ENCODE assay signal across 8 cellular contexts in the genomic region with DNA sequence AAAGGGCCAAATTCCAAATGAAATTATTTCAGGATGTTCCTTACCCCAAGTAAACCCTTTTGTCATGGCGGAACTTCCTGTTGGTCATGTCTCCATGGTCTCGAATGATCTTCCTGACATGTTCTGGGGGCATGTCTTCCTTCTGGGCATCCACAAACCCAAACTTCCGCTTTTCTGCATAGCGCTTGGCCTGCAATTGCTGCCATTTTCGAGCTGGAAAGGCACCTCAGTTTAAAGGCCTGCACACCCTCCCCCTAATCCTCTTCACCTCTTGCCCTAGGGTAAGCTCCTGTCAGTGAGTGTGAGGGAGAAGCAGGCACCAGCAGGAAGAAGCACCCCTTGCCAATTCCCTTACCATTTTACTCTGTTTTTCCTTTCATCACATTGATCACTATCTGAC. TPM values are rescaled to one million over a fixed set of nuclear protein-coding genes. Genes with fewer than 3 reads are reported as not detected.
DNase-seq lines count a peak whose midpoint lies in the region; ATAC-seq, FAIRE-seq and TF ChIP-seq lines count a peak whose summit lies in the region.

No MANE protein-coding gene starts in this region.

- peaks cover 51% of the 10 kb centered on the region for H3K36me3 Mint-ChIP-seq in activated CD4-positive, alpha-beta T cell treated with anti-CD3 and anti-CD28 coated beads, Interleukin-2, amount 10 ng/mL, durations not matched to agents 7 days and 5 days (ENCODE audit: low read depth)
- peaks cover 54% of the 10 kb centered on the region for H3K36me3 Mint-ChIP-seq in activated CD8-positive, alpha-beta T cell treated with anti-CD3 and anti-CD28 coated beads for 36 hours (ENCODE audit: low read depth)

- peak overlapping the region; percentile 94 for H3K4me2 ChIP-seq in keratinocyte (ENCODE audit: control insufficient read depth, extremely low read depth, insufficient read depth, low read depth, low read length)

- H3K9ac ChIP-seq in keratinocyte (ENCODE audit: control insufficient read depth, extremely low read depth, insufficient read depth, low read length): peak overlapping the region; percentile 88

- H3K27ac ChIP-seq in keratinocyte (ENCODE audit: control insufficient read depth, insufficient read depth, low read length) (peak overlapping the region; percentile 81), testis (peak overlapping the region; percentile 85 to 94)

- no peak for FAIRE-seq in keratinocyte (lab: Jason Lieb, UNC)

- H3K36me3 ChIP-seq in keratinocyte (ENCODE audit: control insufficient read depth in 2 of 2, extremely low read depth in 1 of 2, insufficient read depth in 2 of 2, low read length in 2 of 2) (peaks cover 30 to 42% of the 10 kb centered on the region in 2 experiments), testis (ENCODE audit: low read depth, missing control alignments) (peaks cover 9% of the 10 kb centered on the region)

- H3K4me3 Mint-ChIP-seq in activated CD4-positive, alpha-beta T cell treated with anti-CD3 and anti-CD28 coated beads, Interleukin-2, amount 10 ng/mL, durations not matched to agents 7 days and 5 days: peak overlapping the region; percentile 92
- H3K4me3 Mint-ChIP-seq in activated CD8-positive, alpha-beta T cell treated with anti-CD3 and anti-CD28 coated beads for 36 hours: peak overlapping the region; percentile 96

- no peak for TF ChIP-seq CTCF in activated CD8-positive, alpha-beta T cell treated with anti-CD3 and anti-CD28 coated beads for 36 hours (IDR thresholded peaks at IDR 0.05)
- no peak for TF ChIP-seq CTCF in keratinocyte (optimal IDR thresholded peaks at IDR 0.05 in 1 of 3, IDR thresholded peaks at IDR 0.05 in 1 of 3, conservative IDR thresholded peaks at IDR 0.05 in 1 of 3; ENCODE audit: extremely low read depth in 1 of 3, insufficient read depth in 2 of 3, low read length in 3 of 3)
- no peak for TF ChIP-seq CTCF in testis (IDR thresholded peaks at IDR 0.05)

- TF ChIP-seq POLR2A in testis (IDR thresholded peaks at IDR 0.05): no peak

- peaks cover 2% of the 10 kb centered on the region for H3K9me1 ChIP-seq in keratinocyte (ENCODE audit: control insufficient read depth, extremely low read depth, insufficient read depth, low read length)

- H3K27me3 Mint-ChIP-seq in activated CD4-positive, alpha-beta T cell treated with anti-CD3 and anti-CD28 coated beads, Interleukin-2, amount 10 ng/mL, durations not matched to agents 7 days and 5 days: no peaks in the 10 kb centered on the region
- H3K27me3 Mint-ChIP-seq in activated CD8-positive, alpha-beta T cell treated with anti-CD3 and anti-CD28 coated beads for 36 hours: no peaks in the 10 kb centered on the region

- CTCF ChIA-PET in activated CD4-positive, alpha-beta T cell treated with anti-CD3 and anti-CD28 coated beads, Interleukin-2, amount 10 ng/mL, durations not matched to agents 7 days and 5 days (lab: Charles Lee): interaction anchor here (0.5 to 2.2 kb wide), 10 partner anchors 10 to 522 kb away, joined by 3 to 10 read pairs (median 3); a partner anchor contains a TSS
- CTCF ChIA-PET in activated CD8-positive, alpha-beta T cell treated with anti-CD3 and anti-CD28 coated beads for 36 hours (lab: Charles Lee): interaction anchor here (1.0 to 2.3 kb wide), 7 partner anchors 15 to 109 kb away, joined by 3 to 14 read pairs (median 4); no protein-coding TSS in a partner anchor

- WGBS in testis, 2 donors: 48 to 72% methylated on average over 5 of the region's 5 CpGs

- H3K4me3 ChIP-seq in keratinocyte (ENCODE audit: control insufficient read depth in 2 of 3, extremely low read depth in 1 of 3, insufficient read depth in 2 of 3, low read depth in 1 of 3, low read length in 3 of 3) (peak overlapping the region; percentile 85 to 95 (median 89)), testis (peak overlapping the region; percentile 68 to 87)

- POLR2A ChIA-PET in activated CD4-positive, alpha-beta T cell treated with anti-CD3 and anti-CD28 coated beads, Interleukin-2, amount 10 ng/mL, durations not matched to agents 7 days and 5 days (lab: Charles Lee): no interaction called here
- POLR2A ChIA-PET in activated CD8-positive, alpha-beta T cell treated with anti-CD3 and anti-CD28 coated beads for 36 hours (lab: Charles Lee): interaction anchor here (0.7 to 2.7 kb wide), 7 partner anchors 10 to 151 kb away, joined by 3 to 28 read pairs (median 5); no protein-coding TSS in a partner anchor

- H3K27me3 ChIP-seq in keratinocyte (ENCODE audit: control insufficient read depth, extremely low read depth, insufficient read depth, low read length) (no peaks in the 10 kb centered on the region), testis (no peaks in the 10 kb centered on the region)

- intact Hi-C loops in activated CD8-positive, alpha-beta T cell treated with anti-CD3 and anti-CD28 coated beads for 36 hours (cut with micrococcal nuclease): no loop called here
- intact Hi-C loops in testis (cut with DNase I; ENCODE audit: low total_unique reads): no loop called here

- H3K4me1 Mint-ChIP-seq in activated CD4-positive, alpha-beta T cell treated with anti-CD3 and anti-CD28 coated beads, Interleukin-2, amount 10 ng/mL, durations not matched to agents 7 days and 5 days: peaks cover 34% of the 10 kb centered on the region
- H3K4me1 Mint-ChIP-seq in activated CD8-positive, alpha-beta T cell treated with anti-CD3 and anti-CD28 coated beads for 36 hours (ENCODE audit: low read depth): peaks cover 32% of the 10 kb centered on the region

- peak overlapping the region; percentile 92 for H3K27ac Mint-ChIP-seq in activated CD4-positive, alpha-beta T cell treated with anti-CD3 and anti-CD28 coated beads, Interleukin-2, amount 10 ng/mL, durations not matched to agents 7 days and 5 days
- peak overlapping the region; percentile 93 for H3K27ac Mint-ChIP-seq in activated CD8-positive, alpha-beta T cell treated with anti-CD3 and anti-CD28 coated beads for 36 hours

- DNase-seq in activated CD4-positive, alpha-beta T cell treated with anti-CD3 and anti-CD28 coated beads, Interleukin-2, amount 10 ng/mL, durations not matched to agents 7 days and 5 days: no peak
- no peak for DNase-seq in activated CD4-positive, alpha-beta T cell treated with anti-CD3 and anti-CD28 coated beads for 1 hour
- no peak for DNase-seq in activated CD8-positive, alpha-beta T cell treated with anti-CD3 and anti-CD28 coated beads for 36 hours
- DNase-seq in keratinocyte (ENCODE audit: low read depth, low spot score): no peak
- DNase-seq in testis: no peak

- H2AFZ ChIP-seq in keratinocyte (ENCODE audit: control insufficient read depth, low read length): no peak overlapping the region

- H3K4me1 ChIP-seq in keratinocyte (ENCODE audit: control insufficient read depth, extremely low read depth, insufficient read depth, low read length) (peaks cover 11% of the 10 kb centered on the region), testis (peaks cover 19% of the 10 kb centered on the region)

- H3K79me2 ChIP-seq in keratinocyte (ENCODE audit: control insufficient read depth, insufficient read depth, low read length): peaks cover 37% of the 10 kb centered on the region

- no peak for ATAC-seq in activated CD8-positive, alpha-beta T cell treated with anti-CD3 and anti-CD28 coated beads for 36 hours
- no peak for ATAC-seq in GM19324 (IDR thresholded peaks at IDR 0.05; ENCODE audit: low FRiP score, unreplicated experiment)
- no peak for ATAC-seq in HG03571 (IDR thresholded peaks at IDR 0.05; ENCODE audit: unreplicated experiment)
- ATAC-seq in GM18909 (IDR thresholded peaks at IDR 0.05; ENCODE audit: poor library complexity, unreplicated experiment): no peak

- H3K9me3 Mint-ChIP-seq in activated CD4-positive, alpha-beta T cell treated with anti-CD3 and anti-CD28 coated beads, Interleukin-2, amount 10 ng/mL, durations not matched to agents 7 days and 5 days: no peaks in the 10 kb centered on the region
- no peaks in the 10 kb centered on the region for H3K9me3 Mint-ChIP-seq in activated CD8-positive, alpha-beta T cell treated with anti-CD3 and anti-CD28 coated beads for 36 hours

- dilution Hi-C loops in keratinocyte (cut with MboI; ENCODE audit: extremely low pct_ligation_motif_present, low sequenced_read_pairs): no loop called here

- H4K20me1 ChIP-seq in keratinocyte (ENCODE audit: control insufficient read depth, extremely low read depth, insufficient read depth, low read length): peaks cover 13% of the 10 kb centered on the region

- H3K9me3 ChIP-seq in keratinocyte (ENCODE audit: control insufficient read depth, low read depth, low read length) (no peaks in the 10 kb centered on the region), testis (no peaks in the 10 kb centered on the region)

RNA-seq across cellular contexts. Expression of a gene that starts 1.2 kb away (rescaled TPM):
- total RNA-seq in activated CD4-positive, alpha-beta T cell treated with anti-CD3 and anti-CD28 coated beads, Interleukin-2, amount 10 ng/mL, durations not matched to agents 7 days and 5 days: 100 to 1,000 TPM; 302 to 316 TPM
- total RNA-seq in activated CD8-positive, alpha-beta T cell treated with anti-CD3 and anti-CD28 coated beads for 36 hours: 100 to 1,000 TPM; 370 to 428 TPM
- polyA plus RNA-seq in keratinocyte: 60.1 to 118 TPM (median 97.5 TPM) in 3 replicates
- polyA plus RNA-seq in keratinocyte (2011; ENCODE audit: low read depth): 187 TPM
- polyA plus RNA-seq in keratinocyte (2011; cell fraction: cytosol; rRNA removed): 56.1 and 61.6 TPM in 2 replicates
- polyA plus RNA-seq in keratinocyte (2011; cell fraction: nucleus; rRNA removed): 224 and 245 TPM in 2 replicates
- polyA plus RNA-seq in keratinocyte (2012; ENCODE audit: low replicate concordance): 77.2 and 133 TPM in 2 replicates
- 166 to 590 TPM (median 337 TPM) in 3 replicates for polyA minus RNA-seq in keratinocyte
- 153 TPM for polyA minus RNA-seq in keratinocyte (2011; cell fraction: cytosol; rRNA and poly(A)+ RNA removed)
- polyA minus RNA-seq in keratinocyte (2011; cell fraction: nucleus; rRNA and poly(A)+ RNA removed): 210 and 327 TPM in 2 replicates
- 100 to 1,000 TPM; 307 to 325 TPM for total RNA-seq in testis
- 315 TPM for polyA plus RNA-seq in testis (ENCODE audit: insufficient read depth, low read depth, low replicate concordance)

RNA-seq across cellular contexts. Expression of a gene that starts 26.7 kb away (rescaled TPM):
- under 1 TPM; 0.07 to 0.12 TPM for total RNA-seq in activated CD4-positive, alpha-beta T cell treated with anti-CD3 and anti-CD28 coated beads, Interleukin-2, amount 10 ng/mL, durations not matched to agents 7 days and 5 days
- under 1 TPM; 0.07 to 0.09 TPM for total RNA-seq in activated CD8-positive, alpha-beta T cell treated with anti-CD3 and anti-CD28 coated beads for 36 hours
- polyA plus RNA-seq in keratinocyte (0.75 to 1.1 TPM (median 0.76 TPM) in 3 replicates), testis (ENCODE audit: insufficient read depth, low read depth, low replicate concordance) (1.1 TPM)
- polyA plus RNA-seq in keratinocyte (2011; ENCODE audit: low read depth): 10.0 TPM
- polyA plus RNA-seq in keratinocyte (2011; cell fraction: cytosol; rRNA removed): 1.00 and 1.1 TPM in 2 replicates
- polyA plus RNA-seq in keratinocyte (2011; cell fraction: nucleus; rRNA removed): 2.1 and 2.6 TPM in 2 replicates
- 1.3 and 3.5 TPM in 2 replicates for polyA plus RNA-seq in keratinocyte (2012; ENCODE audit: low replicate concordance)
- polyA minus RNA-seq in keratinocyte: 0.48 to 2.2 TPM (median 0.95 TPM) in 3 replicates
- 1.3 TPM for polyA minus RNA-seq in keratinocyte (2011; cell fraction: cytosol; rRNA and poly(A)+ RNA removed)
- polyA minus RNA-seq in keratinocyte (2011; cell fraction: nucleus; rRNA and poly(A)+ RNA removed): 0.84 and 2.0 TPM in 2 replicates
- 1 to 10 TPM; 1.2 to 2.0 TPM for total RNA-seq in testis

RNA-seq across cellular contexts. Expression of a gene that starts 33.8 kb away (rescaled TPM):
- 1 to 10 TPM; 2.6 to 3.9 TPM for total RNA-seq in activated CD4-positive, alpha-beta T cell treated with anti-CD3 and anti-CD28 coated beads, Interleukin-2, amount 10 ng/mL, durations not matched to agents 7 days and 5 days
- total RNA-seq in activated CD8-positive, alpha-beta T cell treated with anti-CD3 and anti-CD28 coated beads for 36 hours: 1 to 10 TPM; 5.3 to 6.1 TPM
- polyA plus RNA-seq in keratinocyte (3.1 to 4.5 TPM (median 3.2 TPM) in 3 replicates), testis (ENCODE audit: insufficient read depth, low read depth, low replicate concordance) (8.4 TPM)
- polyA plus RNA-seq in keratinocyte (2011; ENCODE audit: low read depth): 1.3 TPM
- polyA plus RNA-seq in keratinocyte (2011; cell fraction: cytosol; rRNA removed): 2.4 and 4.6 TPM in 2 replicates
- polyA plus RNA-seq in keratinocyte (2011; cell fraction: nucleus; rRNA removed): 3.1 and 3.9 TPM in 2 replicates
- polyA plus RNA-seq in keratinocyte (2012; ENCODE audit: low replicate concordance): 2.0 and 3.8 TPM in 2 replicates
- polyA minus RNA-seq in keratinocyte: 2.2 to 3.3 TPM (median 2.5 TPM) in 3 replicates
- 3.8 TPM for polyA minus RNA-seq in keratinocyte (2011; cell fraction: cytosol; rRNA and poly(A)+ RNA removed)
- polyA minus RNA-seq in keratinocyte (2011; cell fraction: nucleus; rRNA and poly(A)+ RNA removed): 2.3 TPM in 2 replicates
- total RNA-seq in testis: 10 to 100 TPM; 30.6 to 32.5 TPM

RNA-seq across cellular contexts. Expression of a gene that starts 38.0 kb away (rescaled TPM):
- 1 to 10 TPM in 1 of 2 experiments, under 1 TPM in 1; 0.87 to 1.0 TPM for total RNA-seq in activated CD4-positive, alpha-beta T cell treated with anti-CD3 and anti-CD28 coated beads, Interleukin-2, amount 10 ng/mL, durations not matched to agents 7 days and 5 days
- 1 to 10 TPM; 3.2 to 4.1 TPM for total RNA-seq in activated CD8-positive, alpha-beta T cell treated with anti-CD3 and anti-CD28 coated beads for 36 hours
- polyA plus RNA-seq in keratinocyte (0.05 to 0.18 TPM (median 0.06 TPM) in 3 replicates), testis (ENCODE audit: insufficient read depth, low read depth, low replicate concordance) (4.7 TPM)
- polyA plus RNA-seq in keratinocyte (2011; ENCODE audit: low read depth): not detected
- polyA plus RNA-seq in keratinocyte (2011; cell fraction: cytosol; rRNA removed): 0.01 TPM in 2 replicates
- polyA plus RNA-seq in keratinocyte (2011; cell fraction: nucleus; rRNA removed): 0.36 and 0.67 TPM in 2 replicates
- polyA plus RNA-seq in keratinocyte (2012; ENCODE audit: low replicate concordance): 0.03 and 0.18 TPM in 2 replicates
- 0.10 to 0.13 TPM in 2 of 3 replicates, not detected in the other for polyA minus RNA-seq in keratinocyte
- polyA minus RNA-seq in keratinocyte (2011; cell fraction: cytosol; rRNA and poly(A)+ RNA removed): not detected
- polyA minus RNA-seq in keratinocyte (2011; cell fraction: nucleus; rRNA and poly(A)+ RNA removed): 0.32 TPM in 1 of 2 replicates, not detected in the other
- total RNA-seq in testis: 10 to 100 TPM in 1 of 2 donors, 1 to 10 TPM in 1; 9.3 to 11.6 TPM

RNA-seq across cellular contexts. Expression of a gene that starts 41.0 kb away (rescaled TPM):
- total RNA-seq in activated CD4-positive, alpha-beta T cell treated with anti-CD3 and anti-CD28 coated beads, Interleukin-2, amount 10 ng/mL, durations not matched to agents 7 days and 5 days: 10 to 100 TPM; 50.7 to 57.9 TPM
- 1 to 10 TPM; 7.0 to 8.0 TPM for total RNA-seq in activated CD8-positive, alpha-beta T cell treated with anti-CD3 and anti-CD28 coated beads for 36 hours
- polyA plus RNA-seq in keratinocyte (4.2 to 9.5 TPM (median 7.3 TPM) in 3 replicates), testis (ENCODE audit: insufficient read depth, low read depth, low replicate concordance) (16.9 TPM)
- polyA plus RNA-seq in keratinocyte (2011; ENCODE audit: low read depth): 3.9 TPM
- 2.9 and 6.2 TPM in 2 replicates for polyA plus RNA-seq in keratinocyte (2011; cell fraction: cytosol; rRNA removed)
- 21.5 and 27.0 TPM in 2 replicates for polyA plus RNA-seq in keratinocyte (2011; cell fraction: nucleus; rRNA removed)
- 8.9 and 15.4 TPM in 2 replicates for polyA plus RNA-seq in keratinocyte (2012; ENCODE audit: low replicate concordance)
- 7.7 to 21.7 TPM (median 11.9 TPM) in 3 replicates for polyA minus RNA-seq in keratinocyte
- polyA minus RNA-seq in keratinocyte (2011; cell fraction: cytosol; rRNA and poly(A)+ RNA removed): 19.6 TPM
- polyA minus RNA-seq in keratinocyte (2011; cell fraction: nucleus; rRNA and poly(A)+ RNA removed): 30.9 and 37.2 TPM in 2 replicates
- 10 to 100 TPM; 58.4 to 71.4 TPM for total RNA-seq in testis

Comparison
In these comparisons a context has a peak if more than half of its experiments do, and no peak if none do; other contexts are left out.
1. RNA of a gene that starts 33.8 kb away (total RNA-seq): 30.6 to 32.5 TPM in testis; 5.3 to 6.1 TPM in activated CD8-positive, alpha-beta T cell treated with anti-CD3 and anti-CD28 coated beads for 36 hours and 2.6 to 3.9 TPM in activated CD4-positive, alpha-beta T cell treated with anti-CD3 and anti-CD28 coated beads, Interleukin-2, amount 10 ng/mL, durations not matched to agents 7 days and 5 days; every median in the first group is over 4 times any median in the second.